In genomic region chr14:81170104-81170828, GRCh38 we compare ENCODE assay signal across 7 cellular contexts.
DNase-seq lines count a peak whose midpoint lies in the region; ATAC-seq and TF ChIP-seq lines count a peak whose summit lies in the region.

No MANE protein-coding gene starts in this region.

- peak; percentile 88 for ATAC-seq in GM18499 (IDR thresholded peaks at IDR 0.05; ENCODE audit: insufficient read depth, unreplicated experiment)
- ATAC-seq in HG02943 (IDR thresholded peaks at IDR 0.05; ENCODE audit: low read depth, unreplicated experiment), result peak; percentile 98

- H3K4me3 ChIP-seq in retinal pigment epithelial cell (ENCODE audit: low read length), result peak overlapping the region; percentile 78

- H3K4me3 Mint-ChIP-seq in T-helper 2 cell treated with Interferon-gamma antibody and Interleukin-4, amounts not matched to agents 5 μg/mL and 100 μg/mL, for 36 hours, result peak overlapping the region; percentile 87

- H3K36me3 Mint-ChIP-seq in T-helper 2 cell treated with Interferon-gamma antibody and Interleukin-4, amounts not matched to agents 5 μg/mL and 100 μg/mL, for 36 hours (ENCODE audit: low read depth), result peaks cover 5% of the 10 kb centered on the region

- peaks cover 40% of the 10 kb centered on the region for H3K4me1 Mint-ChIP-seq in T-helper 2 cell treated with Interferon-gamma antibody and Interleukin-4, amounts not matched to agents 5 μg/mL and 100 μg/mL, for 36 hours (ENCODE audit: low read depth)

- TF ChIP-seq CTCF in retinal pigment epithelial cell (conservative IDR thresholded peaks at IDR 0.05; ENCODE audit: low read depth, low read length), result peak; percentile 93

- peak overlapping the region; percentile 96 for H3K27ac Mint-ChIP-seq in T-helper 2 cell treated with Interferon-gamma antibody and Interleukin-4, amounts not matched to agents 5 μg/mL and 100 μg/mL, for 36 hours

- peak; percentile 77 to 98 for DNase-seq in NCI-H187 (lab: John Stamatoyannopoulos, UW)
- DNase-seq in T-helper 2 cell treated with Interferon-gamma antibody and Interleukin-4, amounts not matched to agents 5 μg/mL and 100 μg/mL, for 36 hours (ENCODE audit: low spot score), result peak; percentile 86
- peak; percentile 93 for DNase-seq in astrocyte of the hippocampus (ENCODE audit: low read depth, low spot score)
- peak; percentile 70 to 98 (median 90) for DNase-seq in hypothalamus (lab: John Stamatoyannopoulos, UW)
- peak; percentile 34 for DNase-seq in retinal pigment epithelial cell (ENCODE audit: low read depth)

- H3K27me3 Mint-ChIP-seq in T-helper 2 cell treated with Interferon-gamma antibody and Interleukin-4, amounts not matched to agents 5 μg/mL and 100 μg/mL, for 36 hours (ENCODE audit: low read depth), result no peaks in the 10 kb centered on the region

- no peaks in the 10 kb centered on the region for H3K9me3 Mint-ChIP-seq in T-helper 2 cell treated with Interferon-gamma antibody and Interleukin-4, amounts not matched to agents 5 μg/mL and 100 μg/mL, for 36 hours

Comparison
In these comparisons a context has a peak if more than half of its experiments do, and no peak if none do; other contexts are left out.
1. Peak in every context shown above with its lines: DNase-seq, ATAC-seq and H3K4me3 ChIP-seq.
2. DNase-seq: peak in every context shown above with its lines; median percentile 93 in astrocyte of the hippocampus; 90 in hypothalamus; 88 in NCI-H187; 86 in T-helper 2 cell treated with Interferon-gamma antibody and Interleukin-4, amounts not matched to agents 5 μg/mL and 100 μg/mL, for 36 hours; 34 in retinal pigment epithelial cell.